Comparison of ENCODE assay signal across 2 cellular contexts in the genomic region with DNA sequence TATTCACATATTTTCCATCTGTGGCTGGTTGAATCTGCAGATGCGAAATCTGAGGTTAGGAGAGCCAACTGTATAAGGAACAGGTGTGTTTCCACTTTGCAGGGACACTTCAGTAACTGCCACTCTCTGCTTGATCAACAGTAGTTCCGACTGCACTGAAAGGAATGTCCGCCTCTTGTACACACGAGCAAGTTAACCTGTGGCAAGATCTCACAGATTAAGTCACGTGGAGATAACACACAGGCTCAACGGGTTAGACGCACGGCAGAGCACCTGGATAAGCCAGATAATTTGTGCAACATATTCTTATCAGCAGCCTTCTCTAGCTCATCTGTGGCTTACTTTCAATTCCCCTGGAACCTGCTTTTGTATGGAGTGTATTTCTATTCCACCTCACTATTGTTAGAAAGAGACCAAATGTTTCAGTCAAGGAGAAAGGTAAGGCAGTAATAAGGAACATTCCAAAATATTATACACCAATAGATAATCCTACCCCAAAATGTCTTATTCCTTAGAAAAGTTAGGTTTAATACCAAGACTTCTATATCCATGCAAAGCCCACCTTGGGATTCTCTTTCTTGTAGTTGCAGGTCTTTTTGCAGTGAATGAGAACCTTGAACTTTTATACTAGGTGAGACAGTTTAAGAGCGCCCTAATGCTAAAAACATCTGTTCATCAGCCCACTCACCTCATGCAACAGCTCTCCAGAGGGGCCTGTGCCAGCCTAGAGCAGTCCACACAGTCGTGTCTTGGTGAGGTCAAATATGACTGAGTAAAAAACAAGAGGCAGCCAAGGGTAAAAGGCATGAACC.
TF ChIP-seq lines count a peak whose summit lies in the region.

No MANE protein-coding gene starts in this region.

TF ChIP-seq in liver, 16 proteins besides CTCF, POLR2A, EP300 and RAD21:
- TF ChIP-seq, protein P1, sequence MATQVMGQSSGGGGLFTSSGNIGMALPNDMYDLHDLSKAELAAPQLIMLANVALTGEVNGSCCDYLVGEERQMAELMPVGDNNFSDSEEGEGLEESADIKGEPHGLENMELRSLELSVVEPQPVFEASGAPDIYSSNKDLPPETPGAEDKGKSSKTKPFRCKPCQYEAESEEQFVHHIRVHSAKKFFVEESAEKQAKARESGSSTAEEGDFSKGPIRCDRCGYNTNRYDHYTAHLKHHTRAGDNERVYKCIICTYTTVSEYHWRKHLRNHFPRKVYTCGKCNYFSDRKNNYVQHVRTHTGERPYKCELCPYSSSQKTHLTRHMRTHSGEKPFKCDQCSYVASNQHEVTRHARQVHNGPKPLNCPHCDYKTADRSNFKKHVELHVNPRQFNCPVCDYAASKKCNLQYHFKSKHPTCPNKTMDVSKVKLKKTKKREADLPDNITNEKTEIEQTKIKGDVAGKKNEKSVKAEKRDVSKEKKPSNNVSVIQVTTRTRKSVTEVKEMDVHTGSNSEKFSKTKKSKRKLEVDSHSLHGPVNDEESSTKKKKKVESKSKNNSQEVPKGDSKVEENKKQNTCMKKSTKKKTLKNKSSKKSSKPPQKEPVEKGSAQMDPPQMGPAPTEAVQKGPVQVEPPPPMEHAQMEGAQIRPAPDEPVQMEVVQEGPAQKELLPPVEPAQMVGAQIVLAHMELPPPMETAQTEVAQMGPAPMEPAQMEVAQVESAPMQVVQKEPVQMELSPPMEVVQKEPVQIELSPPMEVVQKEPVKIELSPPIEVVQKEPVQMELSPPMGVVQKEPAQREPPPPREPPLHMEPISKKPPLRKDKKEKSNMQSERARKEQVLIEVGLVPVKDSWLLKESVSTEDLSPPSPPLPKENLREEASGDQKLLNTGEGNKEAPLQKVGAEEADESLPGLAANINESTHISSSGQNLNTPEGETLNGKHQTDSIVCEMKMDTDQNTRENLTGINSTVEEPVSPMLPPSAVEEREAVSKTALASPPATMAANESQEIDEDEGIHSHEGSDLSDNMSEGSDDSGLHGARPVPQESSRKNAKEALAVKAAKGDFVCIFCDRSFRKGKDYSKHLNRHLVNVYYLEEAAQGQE (IDR thresholded peaks at IDR 0.05) = peak; percentile 86
- TF ChIP-seq HNF4A (conservative IDR thresholded peaks at IDR 0.05) = peak; percentile 62 to 80
- TF ChIP-seq, protein P2, sequence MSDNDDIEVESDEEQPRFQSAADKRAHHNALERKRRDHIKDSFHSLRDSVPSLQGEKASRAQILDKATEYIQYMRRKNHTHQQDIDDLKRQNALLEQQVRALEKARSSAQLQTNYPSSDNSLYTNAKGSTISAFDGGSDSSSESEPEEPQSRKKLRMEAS (IDR thresholded peaks at IDR 0.05) = peak; percentile 81
- peak; percentile 78 for TF ChIP-seq FOXA2 (IDR thresholded peaks at IDR 0.05)
- peak; percentile 86 for TF ChIP-seq SP1 (IDR thresholded peaks at IDR 0.05)
- TF ChIP-seq EGR1 (IDR thresholded peaks at IDR 0.05; ENCODE audit: low read depth in 2 of 2) = peak in 1 of 2 donors; percentile 78
- TF ChIP-seq YY1 (IDR thresholded peaks at IDR 0.05) = peak; percentile 79
- TF ChIP-seq, protein P3, sequence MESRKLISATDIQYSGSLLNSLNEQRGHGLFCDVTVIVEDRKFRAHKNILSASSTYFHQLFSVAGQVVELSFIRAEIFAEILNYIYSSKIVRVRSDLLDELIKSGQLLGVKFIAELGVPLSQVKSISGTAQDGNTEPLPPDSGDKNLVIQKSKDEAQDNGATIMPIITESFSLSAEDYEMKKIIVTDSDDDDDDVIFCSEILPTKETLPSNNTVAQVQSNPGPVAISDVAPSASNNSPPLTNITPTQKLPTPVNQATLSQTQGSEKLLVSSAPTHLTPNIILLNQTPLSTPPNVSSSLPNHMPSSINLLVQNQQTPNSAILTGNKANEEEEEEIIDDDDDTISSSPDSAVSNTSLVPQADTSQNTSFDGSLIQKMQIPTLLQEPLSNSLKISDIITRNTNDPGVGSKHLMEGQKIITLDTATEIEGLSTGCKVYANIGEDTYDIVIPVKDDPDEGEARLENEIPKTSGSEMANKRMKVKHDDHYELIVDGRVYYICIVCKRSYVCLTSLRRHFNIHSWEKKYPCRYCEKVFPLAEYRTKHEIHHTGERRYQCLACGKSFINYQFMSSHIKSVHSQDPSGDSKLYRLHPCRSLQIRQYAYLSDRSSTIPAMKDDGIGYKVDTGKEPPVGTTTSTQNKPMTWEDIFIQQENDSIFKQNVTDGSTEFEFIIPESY (IDR thresholded peaks at IDR 0.05) = peak; percentile 70
- TF ChIP-seq FOXA1 (IDR thresholded peaks at IDR 0.05) = peak; percentile 81
- TF ChIP-seq NR2F2 (IDR thresholded peaks at IDR 0.05) = no peak
- no peak for TF ChIP-seq GABPA (IDR thresholded peaks at IDR 0.05 in 1 of 2, conservative IDR thresholded peaks at IDR 0.05 in 1 of 2)
- TF ChIP-seq HNF4G (IDR thresholded peaks at IDR 0.05) = no peak
- peak; percentile 82 to 89 for TF ChIP-seq RXRA (IDR thresholded peaks at IDR 0.05)
- peak in 1 of 2 donors; percentile 48 for TF ChIP-seq JUND (IDR thresholded peaks at IDR 0.05)
- TF ChIP-seq, protein P4, sequence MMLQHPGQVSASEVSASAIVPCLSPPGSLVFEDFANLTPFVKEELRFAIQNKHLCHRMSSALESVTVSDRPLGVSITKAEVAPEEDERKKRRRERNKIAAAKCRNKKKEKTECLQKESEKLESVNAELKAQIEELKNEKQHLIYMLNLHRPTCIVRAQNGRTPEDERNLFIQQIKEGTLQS (IDR thresholded peaks at IDR 0.05) = peak; percentile 30
- TF ChIP-seq TAF1 (conservative IDR thresholded peaks at IDR 0.05) = peak; percentile 92

TF ChIP-seq in HepG2, 621 proteins besides CTCF, POLR2A, EP300 and RAD21:
- TF ChIP-seq SUZ12 (IDR thresholded peaks at IDR 0.05; ENCODE audit: low read depth, low read length) (no peak), ZNF337 (CRISPR knock-in tag; IDR thresholded peaks at IDR 0.05; ENCODE audit: borderline replicate concordance, low read depth) (no peak), GABPB1 (CRISPR knock-in tag; IDR thresholded peaks at IDR 0.05) (no peak), MED13 (CRISPR knock-in tag; IDR thresholded peaks at IDR 0.05) (no peak), ZNF121 (CRISPR knock-in tag; IDR thresholded peaks at IDR 0.05) (no peak)
- TF ChIP-seq, protein P5, sequence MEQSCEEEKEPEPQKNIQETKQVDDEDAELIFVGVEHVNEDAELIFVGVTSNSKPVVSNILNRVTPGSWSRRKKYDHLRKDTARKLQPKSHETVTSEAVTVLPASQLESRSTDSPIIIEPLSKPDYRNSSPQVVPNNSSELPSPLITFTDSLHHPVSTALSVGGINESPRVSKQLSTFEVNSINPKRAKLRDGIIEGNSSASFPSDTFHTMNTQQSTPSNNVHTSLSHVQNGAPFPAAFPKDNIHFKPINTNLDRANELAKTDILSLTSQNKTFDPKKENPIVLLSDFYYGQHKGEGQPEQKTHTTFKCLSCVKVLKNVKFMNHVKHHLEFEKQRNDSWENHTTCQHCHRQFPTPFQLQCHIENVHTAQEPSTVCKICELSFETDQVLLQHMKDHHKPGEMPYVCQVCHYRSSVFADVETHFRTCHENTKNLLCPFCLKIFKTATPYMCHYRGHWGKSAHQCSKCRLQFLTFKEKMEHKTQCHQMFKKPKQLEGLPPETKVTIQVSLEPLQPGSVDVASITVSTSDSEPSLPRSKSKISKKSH (CRISPR knock-in tag; IDR thresholded peaks at IDR 0.05; ENCODE audit: borderline replicate concordance) = no peak
- TF ChIP-seq, protein P6, sequence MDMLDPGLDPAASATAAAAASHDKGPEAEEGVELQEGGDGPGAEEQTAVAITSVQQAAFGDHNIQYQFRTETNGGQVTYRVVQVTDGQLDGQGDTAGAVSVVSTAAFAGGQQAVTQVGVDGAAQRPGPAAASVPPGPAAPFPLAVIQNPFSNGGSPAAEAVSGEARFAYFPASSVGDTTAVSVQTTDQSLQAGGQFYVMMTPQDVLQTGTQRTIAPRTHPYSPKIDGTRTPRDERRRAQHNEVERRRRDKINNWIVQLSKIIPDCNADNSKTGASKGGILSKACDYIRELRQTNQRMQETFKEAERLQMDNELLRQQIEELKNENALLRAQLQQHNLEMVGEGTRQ (IDR thresholded peaks at IDR 0.05; ENCODE audit: low read depth, low read length) = no peak
- TF ChIP-seq, protein P6 (CRISPR knock-in tag; IDR thresholded peaks at IDR 0.05; ENCODE audit: borderline replicate concordance) = no peak
- TF ChIP-seq, protein P7, sequence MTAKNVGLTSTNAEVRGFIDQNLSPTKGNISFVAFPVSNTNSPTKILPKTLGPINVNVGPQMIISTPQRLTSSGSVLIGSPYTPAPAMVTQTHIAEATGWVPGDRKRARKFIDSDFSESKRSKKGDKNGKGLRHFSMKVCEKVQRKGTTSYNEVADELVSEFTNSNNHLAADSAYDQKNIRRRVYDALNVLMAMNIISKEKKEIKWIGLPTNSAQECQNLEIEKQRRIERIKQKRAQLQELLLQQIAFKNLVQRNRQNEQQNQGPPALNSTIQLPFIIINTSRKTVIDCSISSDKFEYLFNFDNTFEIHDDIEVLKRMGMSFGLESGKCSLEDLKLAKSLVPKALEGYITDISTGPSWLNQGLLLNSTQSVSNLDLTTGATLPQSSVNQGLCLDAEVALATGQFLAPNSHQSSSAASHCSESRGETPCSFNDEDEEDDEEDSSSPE (CRISPR knock-in tag; IDR thresholded peaks at IDR 0.05) = no peak
- TF ChIP-seq, protein P8, sequence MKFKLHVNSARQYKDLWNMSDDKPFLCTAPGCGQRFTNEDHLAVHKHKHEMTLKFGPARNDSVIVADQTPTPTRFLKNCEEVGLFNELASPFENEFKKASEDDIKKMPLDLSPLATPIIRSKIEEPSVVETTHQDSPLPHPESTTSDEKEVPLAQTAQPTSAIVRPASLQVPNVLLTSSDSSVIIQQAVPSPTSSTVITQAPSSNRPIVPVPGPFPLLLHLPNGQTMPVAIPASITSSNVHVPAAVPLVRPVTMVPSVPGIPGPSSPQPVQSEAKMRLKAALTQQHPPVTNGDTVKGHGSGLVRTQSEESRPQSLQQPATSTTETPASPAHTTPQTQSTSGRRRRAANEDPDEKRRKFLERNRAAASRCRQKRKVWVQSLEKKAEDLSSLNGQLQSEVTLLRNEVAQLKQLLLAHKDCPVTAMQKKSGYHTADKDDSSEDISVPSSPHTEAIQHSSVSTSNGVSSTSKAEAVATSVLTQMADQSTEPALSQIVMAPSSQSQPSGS (CRISPR knock-in tag; IDR thresholded peaks at IDR 0.05) = no peak
- TF ChIP-seq, protein P9, sequence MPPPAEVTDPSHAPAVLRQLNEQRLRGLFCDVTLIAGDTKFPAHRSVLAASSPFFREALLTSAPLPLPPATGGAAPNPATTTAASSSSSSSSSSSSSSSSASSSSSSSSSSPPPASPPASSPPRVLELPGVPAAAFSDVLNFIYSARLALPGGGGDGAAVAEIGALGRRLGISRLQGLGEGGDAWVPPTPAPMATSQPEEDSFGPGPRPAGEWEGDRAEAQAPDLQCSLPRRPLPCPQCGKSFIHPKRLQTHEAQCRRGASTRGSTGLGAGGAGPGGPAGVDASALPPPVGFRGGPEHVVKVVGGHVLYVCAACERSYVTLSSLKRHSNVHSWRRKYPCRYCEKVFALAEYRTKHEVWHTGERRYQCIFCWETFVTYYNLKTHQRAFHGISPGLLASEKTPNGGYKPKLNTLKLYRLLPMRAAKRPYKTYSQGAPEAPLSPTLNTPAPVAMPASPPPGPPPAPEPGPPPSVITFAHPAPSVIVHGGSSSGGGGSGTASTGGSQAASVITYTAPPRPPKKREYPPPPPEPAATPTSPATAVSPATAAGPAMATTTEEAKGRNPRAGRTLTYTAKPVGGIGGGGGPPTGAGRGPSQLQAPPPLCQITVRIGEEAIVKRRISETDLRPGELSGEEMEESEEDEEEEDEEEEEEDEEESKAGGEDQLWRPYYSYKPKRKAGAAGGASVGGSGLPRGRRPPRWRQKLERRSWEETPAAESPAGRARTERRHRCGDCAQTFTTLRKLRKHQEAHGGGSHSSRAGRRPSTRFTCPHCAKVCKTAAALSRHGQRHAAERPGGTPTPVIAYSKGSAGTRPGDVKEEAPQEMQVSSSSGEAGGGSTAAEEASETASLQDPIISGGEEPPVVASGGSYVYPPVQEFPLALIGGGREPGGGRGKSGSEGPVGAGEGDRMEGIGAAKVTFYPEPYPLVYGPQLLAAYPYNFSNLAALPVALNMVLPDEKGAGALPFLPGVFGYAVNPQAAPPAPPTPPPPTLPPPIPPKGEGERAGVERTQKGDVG (CRISPR knock-in tag; IDR thresholded peaks at IDR 0.05; ENCODE audit: borderline replicate concordance) = no peak
